ENCODE assay signal across 27 cellular contexts in genomic region chr6:113710110-113710509, GRCh38.
"Had no signal": no experiment of that assay in that cellular context is flagged by ENCODE, and none has a peak within 500 bp of the region (broad histone marks: within the 10 kb centered on the region; RNA-seq: fewer than 3 reads in every experiment).

No MANE protein-coding gene starts in this region.

- H3K4me1 ChIP-seq: Peyer's patch had no signal

- H3K4me1 Mint-ChIP-seq: activated CD4-positive, alpha-beta memory T cell treated with anti-CD3 and anti-CD28 coated beads, Interleukin-2, amount 10 ng/mL, durations not matched to agents 7 days and 5 days; activated CD4-positive, alpha-beta T cell treated with anti-CD3 and anti-CD28 coated beads for 36 hours; activated naive CD4-positive, alpha-beta T cell treated with anti-CD3 and anti-CD28 coated beads, Interleukin-2, amount 10 ng/mL, durations not matched to agents 7 days and 5 days; activated naive CD8-positive, alpha-beta T cell treated with anti-CD3 and anti-CD28 coated beads for 36 hours; activated T-helper 17 cell treated with anti-CD3 and anti-CD28 coated beads, Interleukin-2, amount 50 U/mL, for 72 hours had no signal

- H3K4me3 Mint-ChIP-seq: activated CD4-positive, alpha-beta memory T cell treated with anti-CD3 and anti-CD28 coated beads, Interleukin-2, amount 10 ng/mL, durations not matched to agents 7 days and 5 days; activated CD4-positive, alpha-beta T cell treated with anti-CD3 and anti-CD28 coated beads for 36 hours; activated naive CD4-positive, alpha-beta T cell treated with anti-CD3 and anti-CD28 coated beads, Interleukin-2, amount 10 ng/mL, durations not matched to agents 7 days and 5 days; activated naive CD8-positive, alpha-beta T cell treated with anti-CD3 and anti-CD28 coated beads for 36 hours; activated T-helper 17 cell treated with anti-CD3 and anti-CD28 coated beads, Interleukin-2, amount 50 U/mL, for 72 hours had no signal

- DNase-seq: activated CD4-positive, alpha-beta memory T cell treated with anti-CD3 and anti-CD28 coated beads, Interleukin-2, amount 10 ng/mL, durations not matched to agents 7 days and 5 days; activated CD4-positive, alpha-beta T cell treated with anti-CD3 and anti-CD28 coated beads for 36 hours; activated CD4-positive, alpha-beta T cell treated with anti-CD3 and anti-CD28 coated beads, Interleukin-2, amount 50 U/mL, for 1 hour; activated gamma-delta T cell treated with Interleukin-2 at 50 U/mL for 16 hours; activated naive CD4-positive, alpha-beta T cell treated with anti-CD3 and anti-CD28 coated beads, Interleukin-2, amount 10 ng/mL, durations not matched to agents 7 days and 5 days; activated naive CD8-positive, alpha-beta T cell treated with anti-CD3 and anti-CD28 coated beads for 36 hours; activated T-cell treated with anti-CD3 and anti-CD28 coated beads for 4 hours; activated T-cell treated with anti-CD3 and anti-CD28 coated beads, Interleukin-2, amount 50 U/mL, for 48 hours; brain microvascular endothelial cell; cerebellar nuclear complex; MG63; MV-4-11; NCI-H146; NCI-H187 treated with DMSO at 0.1 percent for 48 hours; NCI-H2081 treated with DMSO at 0.1 percent for 48 hours; NCI-H446; NCI-H524; NCI-H774; NK-92 treated with Interleukin-12 subunit alpha and Interleukin-12 subunit beta, amount 100 ng/mL, for 24 hours; Peyer's patch; Right ventricle myocardium superior; SJCRH30; SK-N-SH; T-helper 1 cell; WERI-Rb-1 had no signal

- H3K27me3 ChIP-seq: brain microvascular endothelial cell, MG63, Peyer's patch, SJCRH30 had no signal

- H3K27ac Mint-ChIP-seq: activated CD4-positive, alpha-beta memory T cell treated with anti-CD3 and anti-CD28 coated beads, Interleukin-2, amount 10 ng/mL, durations not matched to agents 7 days and 5 days; activated CD4-positive, alpha-beta T cell treated with anti-CD3 and anti-CD28 coated beads for 36 hours; activated naive CD4-positive, alpha-beta T cell treated with anti-CD3 and anti-CD28 coated beads, Interleukin-2, amount 10 ng/mL, durations not matched to agents 7 days and 5 days; activated naive CD8-positive, alpha-beta T cell treated with anti-CD3 and anti-CD28 coated beads for 36 hours; activated T-helper 17 cell treated with anti-CD3 and anti-CD28 coated beads, Interleukin-2, amount 50 U/mL, for 72 hours had no signal

- H3K9me3 ChIP-seq: MG63, Peyer's patch, SJCRH30, SK-N-SH had no signal

- H3K27ac ChIP-seq: brain microvascular endothelial cell, Peyer's patch, RWPE1, SJCRH30, WERI-Rb-1 had no signal

- H3K36me3 Mint-ChIP-seq: activated naive CD4-positive, alpha-beta T cell treated with anti-CD3 and anti-CD28 coated beads, Interleukin-2, amount 10 ng/mL, durations not matched to agents 7 days and 5 days; activated naive CD8-positive, alpha-beta T cell treated with anti-CD3 and anti-CD28 coated beads for 36 hours had no signal

- H3K9me3 Mint-ChIP-seq: activated CD4-positive, alpha-beta memory T cell treated with anti-CD3 and anti-CD28 coated beads, Interleukin-2, amount 10 ng/mL, durations not matched to agents 7 days and 5 days; activated naive CD4-positive, alpha-beta T cell treated with anti-CD3 and anti-CD28 coated beads, Interleukin-2, amount 10 ng/mL, durations not matched to agents 7 days and 5 days; activated naive CD8-positive, alpha-beta T cell treated with anti-CD3 and anti-CD28 coated beads for 36 hours; activated T-helper 17 cell treated with anti-CD3 and anti-CD28 coated beads, Interleukin-2, amount 50 U/mL, for 72 hours had no signal

- ATAC-seq: activated CD4-positive, alpha-beta T cell treated with anti-CD3 and anti-CD28 coated beads for 36 hours; activated T-helper 17 cell treated with anti-CD3 and anti-CD28 coated beads, Interleukin-2, amount 50 U/mL, for 72 hours had no signal

- H3K9ac ChIP-seq: SK-N-SH had no signal

- H3K27me3 Mint-ChIP-seq: activated CD4-positive, alpha-beta memory T cell treated with anti-CD3 and anti-CD28 coated beads, Interleukin-2, amount 10 ng/mL, durations not matched to agents 7 days and 5 days; activated CD4-positive, alpha-beta T cell treated with anti-CD3 and anti-CD28 coated beads for 36 hours; activated naive CD4-positive, alpha-beta T cell treated with anti-CD3 and anti-CD28 coated beads, Interleukin-2, amount 10 ng/mL, durations not matched to agents 7 days and 5 days had no signal

- H3K4me3 ChIP-seq: MG63, Peyer's patch, SJCRH30 had no signal

- H3K36me3 ChIP-seq: brain microvascular endothelial cell, MG63, Peyer's patch, SJCRH30, WERI-Rb-1 had no signal
